ENCODE assay signal across 8 cellular contexts in the genomic region with DNA sequence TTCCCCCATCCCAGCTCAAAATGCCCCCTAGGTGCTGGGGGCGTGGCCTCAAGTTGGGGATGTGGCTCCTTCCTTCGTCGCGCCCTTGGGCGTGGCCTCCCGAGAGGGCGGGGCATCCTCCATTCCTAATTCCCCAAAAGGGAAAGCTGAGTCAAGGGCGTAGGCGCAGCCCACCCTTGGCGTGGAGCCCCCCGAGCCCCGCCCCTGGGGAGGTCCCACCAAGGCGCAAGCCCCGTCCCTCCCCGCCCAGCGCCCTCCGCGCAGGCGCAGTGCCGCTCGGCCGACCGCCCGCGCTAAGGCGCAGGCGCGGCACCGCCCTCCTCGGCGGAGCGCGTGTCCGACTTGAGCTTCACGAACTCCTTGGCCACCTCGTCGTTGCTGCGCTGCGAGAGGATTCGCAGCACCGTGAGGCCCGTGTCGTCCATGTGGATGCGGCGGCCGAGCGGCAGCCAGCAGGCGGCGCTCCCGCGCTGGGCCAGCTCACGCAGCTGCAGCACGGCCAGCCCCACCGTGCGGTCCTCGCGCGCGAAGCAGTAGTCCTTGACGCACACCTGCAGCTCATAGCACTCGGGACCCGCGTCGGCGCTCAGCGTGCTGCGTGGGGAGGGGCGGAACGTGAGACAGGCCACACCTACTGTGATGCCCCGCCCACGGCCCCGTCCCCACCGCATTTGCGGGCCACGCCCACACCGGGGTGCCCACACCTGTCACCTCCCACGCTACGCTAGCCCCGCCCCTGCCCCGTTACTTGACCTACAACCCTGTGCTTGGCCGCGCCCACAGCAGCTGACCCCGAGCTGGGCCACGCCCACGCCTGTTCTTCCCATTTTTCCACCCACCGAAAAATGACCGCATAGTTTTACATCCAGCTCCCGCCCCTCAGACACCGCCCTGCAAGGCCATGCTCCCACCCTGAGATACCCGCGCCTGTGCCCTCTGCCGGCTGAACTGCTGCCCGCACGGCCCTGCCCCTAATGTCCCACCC. TPM values are rescaled to one million over a fixed set of nuclear protein-coding genes. Genes with fewer than 3 reads are reported as not detected.
DNase-seq lines count a peak whose midpoint lies in the region; ATAC-seq and TF ChIP-seq lines count a peak whose summit lies in the region.

No MANE protein-coding gene starts in this region.

- no peaks in the 10 kb centered on the region for H3K36me3 ChIP-seq in left lung

- no peaks in the 10 kb centered on the region for H3K9me3 ChIP-seq in left lung

- TF ChIP-seq CTCF in GM12864 (IDR thresholded peaks at IDR 0.05; ENCODE audit: low read depth, low read length, missing control alignments): peak; percentile 71
- TF ChIP-seq CTCF in left lung (IDR thresholded peaks at IDR 0.05): peak; percentile 33 to 48

- H3K27me3 ChIP-seq in left lung: peaks cover 0 to 48% of the 10 kb centered on the region in 2 donors

- ATAC-seq in HG02642 (IDR thresholded peaks at IDR 0.05; ENCODE audit: poor library complexity, unreplicated experiment) (peak; percentile 66), left lung (peak; percentile 84)

- H3K4me3 ChIP-seq in GM12864 (ENCODE audit: low read depth, low read length) (peak overlapping the region; percentile 68), left lung (peak overlapping the region; percentile 33 to 48)

- intact Hi-C loops in left lung (cut with DNase I): no loop called here

- H3K27ac ChIP-seq in cingulate gyrus (ENCODE audit: low read depth, low read length) (peak overlapping the region; percentile 41), left lung (peak overlapping the region in 1 of 2 donors; percentile 81)

- H3K4me1 ChIP-seq in left lung: peaks cover 6 to 13% of the 10 kb centered on the region in 2 donors

- peak; percentile 76 for DNase-seq in GM12864 (ENCODE audit: low read depth)
- peak; percentile 59 for DNase-seq in NCI-H1417 treated with DMSO at 0.1 percent for 48 hours (lab: John Stamatoyannopoulos, UW)
- DNase-seq in activated CD4-positive, alpha-beta T cell treated with anti-CD3 and anti-CD28 coated beads for 1 hour: peak; percentile 72
- peak; percentile 89 to 93 for DNase-seq in left lung
- peak; percentile 83 for DNase-seq in stimulated activated CD4-positive, alpha-beta T cell treated with anti-CD3 and anti-CD28 coated beads, Interleukin-4, amount 100 ng/mL, for 1 hour
- no peak for DNase-seq in NCI-H748 treated with DMSO at 0.1 percent for 48 hours (lab: John Stamatoyannopoulos, UW)

RNA-seq across cellular contexts. Expression of gene COLGALT1, which starts 50.6 kb away (rescaled TPM):
- total RNA-seq in left lung: 100 to 1,000 TPM; 107 to 170 TPM
